In genomic region chr2:157077753-157078152, GRCh38 we compare ENCODE assay signal across 1 cellular context.
TF ChIP-seq lines count a peak whose summit lies in the region.

No MANE protein-coding gene starts in this region.

TF ChIP-seq in HCT116, 20 proteins besides CTCF, POLR2A, EP300 and RAD21 (continued from another document):
- no peak for TF ChIP-seq POLR2AphosphoS5 (IDR thresholded peaks at IDR 0.05; ENCODE audit: low read depth, low read length)
- no peak for TF ChIP-seq EGR1 (IDR thresholded peaks at IDR 0.05; ENCODE audit: low read depth)
- TF ChIP-seq SRF (IDR thresholded peaks at IDR 0.05; ENCODE audit: low read depth): no peak
- TF ChIP-seq, protein P1, sequence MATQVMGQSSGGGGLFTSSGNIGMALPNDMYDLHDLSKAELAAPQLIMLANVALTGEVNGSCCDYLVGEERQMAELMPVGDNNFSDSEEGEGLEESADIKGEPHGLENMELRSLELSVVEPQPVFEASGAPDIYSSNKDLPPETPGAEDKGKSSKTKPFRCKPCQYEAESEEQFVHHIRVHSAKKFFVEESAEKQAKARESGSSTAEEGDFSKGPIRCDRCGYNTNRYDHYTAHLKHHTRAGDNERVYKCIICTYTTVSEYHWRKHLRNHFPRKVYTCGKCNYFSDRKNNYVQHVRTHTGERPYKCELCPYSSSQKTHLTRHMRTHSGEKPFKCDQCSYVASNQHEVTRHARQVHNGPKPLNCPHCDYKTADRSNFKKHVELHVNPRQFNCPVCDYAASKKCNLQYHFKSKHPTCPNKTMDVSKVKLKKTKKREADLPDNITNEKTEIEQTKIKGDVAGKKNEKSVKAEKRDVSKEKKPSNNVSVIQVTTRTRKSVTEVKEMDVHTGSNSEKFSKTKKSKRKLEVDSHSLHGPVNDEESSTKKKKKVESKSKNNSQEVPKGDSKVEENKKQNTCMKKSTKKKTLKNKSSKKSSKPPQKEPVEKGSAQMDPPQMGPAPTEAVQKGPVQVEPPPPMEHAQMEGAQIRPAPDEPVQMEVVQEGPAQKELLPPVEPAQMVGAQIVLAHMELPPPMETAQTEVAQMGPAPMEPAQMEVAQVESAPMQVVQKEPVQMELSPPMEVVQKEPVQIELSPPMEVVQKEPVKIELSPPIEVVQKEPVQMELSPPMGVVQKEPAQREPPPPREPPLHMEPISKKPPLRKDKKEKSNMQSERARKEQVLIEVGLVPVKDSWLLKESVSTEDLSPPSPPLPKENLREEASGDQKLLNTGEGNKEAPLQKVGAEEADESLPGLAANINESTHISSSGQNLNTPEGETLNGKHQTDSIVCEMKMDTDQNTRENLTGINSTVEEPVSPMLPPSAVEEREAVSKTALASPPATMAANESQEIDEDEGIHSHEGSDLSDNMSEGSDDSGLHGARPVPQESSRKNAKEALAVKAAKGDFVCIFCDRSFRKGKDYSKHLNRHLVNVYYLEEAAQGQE (IDR thresholded peaks at IDR 0.05; ENCODE audit: low read depth): no peak
- no peak for TF ChIP-seq TCF7L2 (IDR thresholded peaks at IDR 0.05; ENCODE audit: borderline replicate concordance, extremely low read depth, insufficient read depth, insufficient read length)
- TF ChIP-seq JUND (IDR thresholded peaks at IDR 0.05): no peak
- no peak for TF ChIP-seq MAX (IDR thresholded peaks at IDR 0.05)
- TF ChIP-seq FOSL1 (IDR thresholded peaks at IDR 0.05; ENCODE audit: low read depth): no peak
- TF ChIP-seq ZNF274 (IDR thresholded peaks at IDR 0.05; ENCODE audit: low read depth, low read length): no peak
- no peak for TF ChIP-seq YY1 (IDR thresholded peaks at IDR 0.05; ENCODE audit: extremely low read depth, insufficient replicate concordance, low read depth, low read length)
TF ChIP-seq in HCT116: peak in this region for 0.
